9 cellular contexts compared by ENCODE assay signal in genomic region chr6:36979343-36979742, GRCh38. TPM values are rescaled to one million over a fixed set of nuclear protein-coding genes. Genes with fewer than 3 reads are reported as not detected.
DNase-seq lines count a peak whose midpoint lies in the region; ATAC-seq and TF ChIP-seq lines count a peak whose summit lies in the region.
"Had no signal": no experiment of that assay in that cellular context is flagged by ENCODE, and none has a peak within 500 bp of the region (broad histone marks: within the 10 kb centered on the region; RNA-seq: fewer than 3 reads in every experiment).

No MANE protein-coding gene starts in this region.

- no TSS peak for BruUV-seq in MCF 10A (replicated peaks; lab: Mats Ljungman, UMichigan)

- no peak for TF ChIP-seq EP300 in esophagus muscularis mucosa (IDR thresholded peaks at IDR 0.05)

- CTCF ChIA-PET in MCF 10A (lab: Yijun Ruan, JAX) = interaction anchor here (0.6 kb wide), 1 partner anchor 90 kb away, joined by 3 read pairs; no protein-coding TSS in a partner anchor

- peaks cover 38 to 64% (median 54%) of the 10 kb centered on the region in 4 donors for H3K36me3 ChIP-seq in esophagus muscularis mucosa

- H3K4me1 ChIP-seq in esophagus muscularis mucosa = peaks cover 58 to 94% (median 63%) of the 10 kb centered on the region in 4 donors

- no peaks in the 10 kb centered on the region for H3K9me3 ChIP-seq in esophagus muscularis mucosa

- H3K4me3 ChIP-seq in esophagus muscularis mucosa = no peak overlapping the region

- H3K4me3 Mint-ChIP-seq in MCF 10A (ENCODE audit: unreplicated experiment) = no peak overlapping the region
- H3K4me3 Mint-ChIP-seq: activated T-cell treated with anti-CD3 and anti-CD28 coated beads, Interleukin-2, amount 50 U/mL, for 4 hours had no signal

- peaks cover 14% of the 10 kb centered on the region for H3K4me1 Mint-ChIP-seq in MCF 10A (ENCODE audit: insufficient read depth, unreplicated experiment)

- peaks cover 31% of the 10 kb centered on the region for H3K36me3 Mint-ChIP-seq in MCF 10A (ENCODE audit: insufficient read depth, unreplicated experiment)

- no peaks in the 10 kb centered on the region for H3K27me3 Mint-ChIP-seq in MCF 10A (ENCODE audit: insufficient read depth, unreplicated experiment)

- DNase-seq in T47D (ENCODE audit: low read depth in 1 of 2, low spot score in 1 of 2) (peak; percentile 68 to 69), MCF 10A (ENCODE audit: unreplicated experiment) (no peak), esophagus muscularis mucosa (ENCODE audit: extremely low spot score) (no peak), nucleus accumbens (lab: John Stamatoyannopoulos, UW) (peak in 53 of 56 donors; percentile 10 to 85 (median 61))
- DNase-seq: activated T-cell treated with anti-CD3 and anti-CD28 coated beads, Interleukin-2, amount 50 U/mL, for 4 hours had no signal

- TF ChIP-seq CTCF in MCF 10A (IDR thresholded peaks at IDR 0.05; ENCODE audit: unreplicated experiment) (no peak), esophagus muscularis mucosa (IDR thresholded peaks at IDR 0.05) (peak; percentile 53 to 68 (median 63))

- H3K27ac ChIP-seq in esophagus muscularis mucosa (replicated peaks in 1 of 4) = peak overlapping the region in 3 of 4 donors; percentile 1 to 54 (median 25)

- no peak overlapping the region for H3K27ac Mint-ChIP-seq in MCF 10A (ENCODE audit: low read depth, unreplicated experiment)

- TF ChIP-seq POLR2A in esophagus muscularis mucosa (IDR thresholded peaks at IDR 0.05; ENCODE audit: low read depth) = no peak

- intact Hi-C loops in MCF 10A (cut with micrococcal nuclease) (no loop called here), esophagus muscularis mucosa (cut with DNase I) (loop anchor here (5.0 kb wide), 1 partner anchor 38 kb away; no protein-coding TSS in a partner anchor)

- ATAC-seq in SK-N-SH treated with all-trans-retinoic acid at 6 μM for 48 hours (peak; percentile 70), HG02981 (IDR thresholded peaks at IDR 0.05; ENCODE audit: unreplicated experiment) (no peak), GM21737 (IDR thresholded peaks at IDR 0.05; ENCODE audit: unreplicated experiment) (no peak), HG03045 (IDR thresholded peaks at IDR 0.05; ENCODE audit: unreplicated experiment) (no peak)

- no peaks in the 10 kb centered on the region for H3K27me3 ChIP-seq in esophagus muscularis mucosa

- WGBS in esophagus muscularis mucosa = 27% methylated on average over 4 of the region's 4 CpGs

- POLR2A ChIA-PET in MCF 10A (lab: Yijun Ruan, JAX) = no interaction called here

- no peaks in the 10 kb centered on the region for H3K9me3 Mint-ChIP-seq in MCF 10A (ENCODE audit: unreplicated experiment)
- H3K9me3 Mint-ChIP-seq: activated T-cell treated with anti-CD3 and anti-CD28 coated beads, Interleukin-2, amount 50 U/mL, for 4 hours had no signal

- in situ Hi-C loops in T47D (cut with HindIII; ENCODE audit: low pct_unique_long_range_greater_than_20kb, low sequenced_read_pairs) = no loop called here

TF ChIP-seq in SK-N-SH treated with all-trans-retinoic acid at 6 μM for 48 hours, 23 proteins besides CTCF, POLR2A, EP300 and RAD21 (continues in another document):
- TF ChIP-seq ZFP3 (CRISPR knock-in tag; IDR thresholded peaks at IDR 0.05) = no peak
- no peak for TF ChIP-seq ZNF565 (CRISPR knock-in tag; conservative IDR thresholded peaks at IDR 0.05; ENCODE audit: low read depth)
- no peak for TF ChIP-seq CREB5 (CRISPR knock-in tag; IDR thresholded peaks at IDR 0.05; ENCODE audit: low read depth)
- TF ChIP-seq TCF4 (CRISPR knock-in tag; IDR thresholded peaks at IDR 0.05; ENCODE audit: borderline replicate concordance) = no peak
- TF ChIP-seq TSHZ2 (CRISPR knock-in tag; IDR thresholded peaks at IDR 0.05) = no peak
- no peak for TF ChIP-seq PATZ1 (CRISPR knock-in tag; IDR thresholded peaks at IDR 0.05; ENCODE audit: borderline replicate concordance)
- TF ChIP-seq GLIS3 (CRISPR knock-in tag; IDR thresholded peaks at IDR 0.05) = no peak
- no peak for TF ChIP-seq ESRRG (CRISPR knock-in tag; IDR thresholded peaks at IDR 0.05)
- no peak for TF ChIP-seq SNAI2 (CRISPR knock-in tag; IDR thresholded peaks at IDR 0.05)
- TF ChIP-seq ARNTL (CRISPR knock-in tag; IDR thresholded peaks at IDR 0.05; ENCODE audit: borderline replicate concordance, low read depth) = no peak
- no peak for TF ChIP-seq ISL1 (CRISPR knock-in tag; IDR thresholded peaks at IDR 0.05)
- no peak for TF ChIP-seq CSDC2 (CRISPR knock-in tag; IDR thresholded peaks at IDR 0.05)
- TF ChIP-seq PPARA (CRISPR knock-in tag; IDR thresholded peaks at IDR 0.05; ENCODE audit: borderline replicate concordance) = no peak
- TF ChIP-seq TOX (CRISPR knock-in tag; IDR thresholded peaks at IDR 0.05; ENCODE audit: borderline replicate concordance) = no peak
- no peak for TF ChIP-seq BACH2 (CRISPR knock-in tag; IDR thresholded peaks at IDR 0.05; ENCODE audit: borderline replicate concordance)
- TF ChIP-seq POU6F1 (CRISPR knock-in tag; IDR thresholded peaks at IDR 0.05; ENCODE audit: borderline replicate concordance, low read depth) = no peak
- no peak for TF ChIP-seq RARB (CRISPR knock-in tag; IDR thresholded peaks at IDR 0.05)

RNA-seq across cellular contexts. Expression of gene MTCH1, which starts 6.7 kb away (rescaled TPM):
- 74.9 and 78.2 TPM in 2 replicates for total RNA-seq in MCF 10A (2022)
- total RNA-seq in esophagus muscularis mucosa = 100 to 1,000 TPM; 205 to 258 (median 232) TPM

RNA-seq across cellular contexts. Expression of gene PI16, which starts 24.8 kb away (rescaled TPM):
- total RNA-seq in MCF 10A (2022) (not detected in 2 replicates), esophagus muscularis mucosa (10 to 100 TPM; 44.8 to 64.3 (median 56.9) TPM)
- total RNA-seq: activated T-cell treated with anti-CD3 and anti-CD28 coated beads, Interleukin-2, amount 50 U/mL, for 4 hours had no signal

RNA-seq across cellular contexts. Expression of gene FGD2, which starts 26.1 kb away (rescaled TPM):
- total RNA-seq in MCF 10A (2022) (not detected in 2 replicates), esophagus muscularis mucosa (10 to 100 TPM; 13.9 to 23.1 (median 19.3) TPM)

Comparison
In these comparisons a context has a peak if more than half of its experiments do, and no peak if none do; other contexts are left out.
1. DNase-seq: peak in T47D (2 of 2) and nucleus accumbens (53 of 56); none in MCF 10A (single experiment) and esophagus muscularis mucosa (single experiment).
2. RNA of gene PI16, which starts 24.8 kb away (total RNA-seq): 44.8 to 64.3 TPM in esophagus muscularis mucosa; not detected in MCF 10A; every median in the first group is over 10 times any median in the second.
3. RNA of gene FGD2, which starts 26.1 kb away (total RNA-seq): 13.9 to 23.1 TPM in esophagus muscularis mucosa; not detected in MCF 10A; every median in the first group is over 10 times any median in the second.